ENCODE assay signal across 12 cellular contexts in the genomic region with DNA sequence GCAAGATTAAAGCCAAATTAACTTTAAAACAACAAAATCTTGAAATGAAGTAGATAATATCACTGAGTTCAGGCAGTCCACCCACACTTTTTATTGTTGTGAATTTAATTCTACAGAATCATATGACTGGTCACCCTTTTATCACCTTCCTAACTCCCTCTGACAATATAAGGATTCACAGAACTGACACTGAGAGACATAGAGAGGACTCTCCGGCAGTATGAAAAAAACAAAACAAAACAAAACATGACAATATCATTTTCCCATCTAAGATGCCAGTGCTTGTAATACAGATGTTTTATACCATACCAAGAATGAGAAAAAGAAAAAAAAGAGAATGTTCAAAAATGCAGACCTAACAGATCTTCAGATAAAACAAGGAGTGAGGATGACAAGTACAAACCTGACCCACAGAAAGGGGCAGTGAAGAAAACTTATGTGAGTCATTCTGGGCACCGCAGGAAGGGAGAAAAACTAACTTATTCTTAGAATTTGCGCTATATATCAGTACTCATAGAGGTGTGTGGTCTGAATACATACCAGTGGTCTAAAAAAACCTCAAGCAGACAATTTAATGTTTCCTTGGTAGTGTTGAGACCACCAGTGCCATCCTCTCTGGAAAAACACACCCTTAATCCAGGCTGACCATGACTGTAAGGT.
A peak's percentile ranks its signal among the peaks of the same experiment; 100 is the strongest.
DNase-seq lines count a peak whose midpoint lies in the region; ATAC-seq and TF ChIP-seq lines count a peak whose summit lies in the region.
"Had no signal": no experiment of that assay in that cellular context is flagged by ENCODE, and none has a peak within 500 bp of the region (broad histone marks: within the 10 kb centered on the region; RNA-seq: fewer than 3 reads in every experiment).

No MANE protein-coding gene starts in this region.

- intact Hi-C loops in activated T-helper 1 cell treated with anti-CD3 and anti-CD28 coated beads, Interleukin-12 subunit alpha, Interleukin-12 subunit beta, Interleukin-2, Interleukin-4 antibody, amounts not matched to agents 30 ng/mL and 10 ng/mL and 1 ng/mL, durations not matched to agents 14 hours and 24 hours and 36 hours (cut with micrococcal nuclease), result loop anchor here (1.0 kb wide), 3 partner anchors 16 to 162 kb away; no protein-coding TSS in a partner anchor

- DNase-seq in NK-92 treated with Interleukin-12 subunit alpha and Interleukin-12 subunit beta, amount 100 ng/mL, for 24 hours (lab: John Stamatoyannopoulos, UW), result peak; percentile 9
- DNase-seq in NK-92 (lab: John Stamatoyannopoulos, UW; ENCODE audit: unreplicated experiment), result no peak
- DNase-seq in activated T-helper 1 cell treated with anti-CD3 and anti-CD28 coated beads, Interleukin-12 subunit alpha, Interleukin-12 subunit beta, Interleukin-2, Interleukin-4 antibody, amounts not matched to agents 30 ng/mL and 10 ng/mL and 1 ng/mL, durations not matched to agents 14 hours and 24 hours and 36 hours (ENCODE audit: low spot score), result no peak
- DNase-seq in osteocyte (ENCODE audit: extremely low spot score, unreplicated experiment), result no peak
- DNase-seq: activated naive CD4-positive, alpha-beta T cell treated with anti-CD3 and anti-CD28 coated beads for 36 hours; NCI-H187 treated with DMSO at 0.1 percent for 48 hours; spleen; testis had no signal

- H3K27me3 Mint-ChIP-seq in activated T-helper 1 cell treated with anti-CD3 and anti-CD28 coated beads, Interleukin-12 subunit alpha, Interleukin-12 subunit beta, Interleukin-2, Interleukin-4 antibody, amounts not matched to agents 30 ng/mL and 10 ng/mL and 1 ng/mL, durations not matched to agents 14 hours and 24 hours and 36 hours (ENCODE audit: insufficient read depth), result no peaks in the 10 kb centered on the region
- no peaks in the 10 kb centered on the region for H3K27me3 Mint-ChIP-seq in osteocyte (ENCODE audit: unreplicated experiment)

- no peaks in the 10 kb centered on the region for H3K9me3 Mint-ChIP-seq in activated T-helper 1 cell treated with anti-CD3 and anti-CD28 coated beads, Interleukin-12 subunit alpha, Interleukin-12 subunit beta, Interleukin-2, Interleukin-4 antibody, amounts not matched to agents 30 ng/mL and 10 ng/mL and 1 ng/mL, durations not matched to agents 14 hours and 24 hours and 36 hours
- H3K9me3 Mint-ChIP-seq in osteocyte (ENCODE audit: unreplicated experiment), result no peaks in the 10 kb centered on the region
- H3K9me3 Mint-ChIP-seq: activated naive CD4-positive, alpha-beta T cell treated with anti-CD3 and anti-CD28 coated beads for 36 hours had no signal

- peak overlapping the region; percentile 0 for H3K4me3 Mint-ChIP-seq in activated T-helper 1 cell treated with anti-CD3 and anti-CD28 coated beads, Interleukin-12 subunit alpha, Interleukin-12 subunit beta, Interleukin-2, Interleukin-4 antibody, amounts not matched to agents 30 ng/mL and 10 ng/mL and 1 ng/mL, durations not matched to agents 14 hours and 24 hours and 36 hours
- H3K4me3 Mint-ChIP-seq in osteocyte (ENCODE audit: unreplicated experiment), result no peak overlapping the region
- H3K4me3 Mint-ChIP-seq: activated naive CD4-positive, alpha-beta T cell treated with anti-CD3 and anti-CD28 coated beads for 36 hours had no signal

- no peak for TF ChIP-seq CTCF in osteocyte (IDR thresholded peaks at IDR 0.05)

- ATAC-seq in HG03103 (IDR thresholded peaks at IDR 0.05; ENCODE audit: low read depth, unreplicated experiment) (peak; percentile 63), HG03097 (IDR thresholded peaks at IDR 0.05; ENCODE audit: low FRiP score, unreplicated experiment) (no peak), GM21576 (IDR thresholded peaks at IDR 0.05; ENCODE audit: unreplicated experiment) (no peak), GM18870 (IDR thresholded peaks at IDR 0.05; ENCODE audit: unreplicated experiment) (no peak)

- H3K4me1 Mint-ChIP-seq in activated T-helper 1 cell treated with anti-CD3 and anti-CD28 coated beads, Interleukin-12 subunit alpha, Interleukin-12 subunit beta, Interleukin-2, Interleukin-4 antibody, amounts not matched to agents 30 ng/mL and 10 ng/mL and 1 ng/mL, durations not matched to agents 14 hours and 24 hours and 36 hours (ENCODE audit: low read depth), result peaks cover 44% of the 10 kb centered on the region
- peaks cover 7% of the 10 kb centered on the region for H3K4me1 Mint-ChIP-seq in osteocyte (ENCODE audit: unreplicated experiment)

- H3K27ac Mint-ChIP-seq in activated T-helper 1 cell treated with anti-CD3 and anti-CD28 coated beads, Interleukin-12 subunit alpha, Interleukin-12 subunit beta, Interleukin-2, Interleukin-4 antibody, amounts not matched to agents 30 ng/mL and 10 ng/mL and 1 ng/mL, durations not matched to agents 14 hours and 24 hours and 36 hours, result peak overlapping the region; percentile 32
- peak overlapping the region; percentile 3 for H3K27ac Mint-ChIP-seq in osteocyte (ENCODE audit: unreplicated experiment)
- H3K27ac Mint-ChIP-seq: activated naive CD4-positive, alpha-beta T cell treated with anti-CD3 and anti-CD28 coated beads for 36 hours had no signal

- H3K36me3 Mint-ChIP-seq in activated T-helper 1 cell treated with anti-CD3 and anti-CD28 coated beads, Interleukin-12 subunit alpha, Interleukin-12 subunit beta, Interleukin-2, Interleukin-4 antibody, amounts not matched to agents 30 ng/mL and 10 ng/mL and 1 ng/mL, durations not matched to agents 14 hours and 24 hours and 36 hours (ENCODE audit: low read depth), result peaks cover 20% of the 10 kb centered on the region
- H3K36me3 Mint-ChIP-seq in osteocyte (ENCODE audit: unreplicated experiment), result peaks cover 17% of the 10 kb centered on the region
